Comparison of ENCODE assay signal across 1 cellular context in the genomic region with DNA sequence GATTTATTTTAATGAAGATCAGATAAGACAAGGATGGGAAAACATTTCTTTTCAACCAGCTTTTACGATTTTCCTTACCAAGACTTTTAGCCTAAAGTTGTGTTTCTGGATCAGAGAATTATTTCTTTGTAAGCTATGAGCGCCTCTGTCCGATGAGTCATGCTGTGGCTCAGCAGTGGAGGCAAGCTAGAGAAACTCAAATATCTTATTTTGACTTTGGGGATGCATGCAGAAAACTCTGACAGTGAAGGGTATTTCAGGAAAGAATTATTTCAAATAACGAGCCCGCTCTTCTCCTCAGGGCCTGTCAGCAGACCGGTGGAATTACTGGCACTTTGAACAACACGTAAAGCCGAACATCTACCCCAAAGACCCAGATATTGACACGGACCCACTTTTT.
TF ChIP-seq lines count a peak whose summit lies in the region.

No MANE protein-coding gene starts in this region.

TF ChIP-seq in WTC11, 78 proteins besides CTCF, POLR2A, EP300 and RAD21 (continued from another document):
- TF ChIP-seq, protein P1, sequence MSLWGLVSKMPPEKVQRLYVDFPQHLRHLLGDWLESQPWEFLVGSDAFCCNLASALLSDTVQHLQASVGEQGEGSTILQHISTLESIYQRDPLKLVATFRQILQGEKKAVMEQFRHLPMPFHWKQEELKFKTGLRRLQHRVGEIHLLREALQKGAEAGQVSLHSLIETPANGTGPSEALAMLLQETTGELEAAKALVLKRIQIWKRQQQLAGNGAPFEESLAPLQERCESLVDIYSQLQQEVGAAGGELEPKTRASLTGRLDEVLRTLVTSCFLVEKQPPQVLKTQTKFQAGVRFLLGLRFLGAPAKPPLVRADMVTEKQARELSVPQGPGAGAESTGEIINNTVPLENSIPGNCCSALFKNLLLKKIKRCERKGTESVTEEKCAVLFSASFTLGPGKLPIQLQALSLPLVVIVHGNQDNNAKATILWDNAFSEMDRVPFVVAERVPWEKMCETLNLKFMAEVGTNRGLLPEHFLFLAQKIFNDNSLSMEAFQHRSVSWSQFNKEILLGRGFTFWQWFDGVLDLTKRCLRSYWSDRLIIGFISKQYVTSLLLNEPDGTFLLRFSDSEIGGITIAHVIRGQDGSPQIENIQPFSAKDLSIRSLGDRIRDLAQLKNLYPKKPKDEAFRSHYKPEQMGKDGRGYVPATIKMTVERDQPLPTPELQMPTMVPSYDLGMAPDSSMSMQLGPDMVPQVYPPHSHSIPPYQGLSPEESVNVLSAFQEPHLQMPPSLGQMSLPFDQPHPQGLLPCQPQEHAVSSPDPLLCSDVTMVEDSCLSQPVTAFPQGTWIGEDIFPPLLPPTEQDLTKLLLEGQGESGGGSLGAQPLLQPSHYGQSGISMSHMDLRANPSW (CRISPR knock-in tag; conservative IDR thresholded peaks at IDR 0.05; ENCODE audit: low read depth): no peak
- TF ChIP-seq CBFB (CRISPR knock-in tag; IDR thresholded peaks at IDR 0.05; ENCODE audit: low read depth): no peak
TF ChIP-seq in WTC11: peak in this region for 0.
